1 cellular context compared by ENCODE assay signal in the genomic region with DNA sequence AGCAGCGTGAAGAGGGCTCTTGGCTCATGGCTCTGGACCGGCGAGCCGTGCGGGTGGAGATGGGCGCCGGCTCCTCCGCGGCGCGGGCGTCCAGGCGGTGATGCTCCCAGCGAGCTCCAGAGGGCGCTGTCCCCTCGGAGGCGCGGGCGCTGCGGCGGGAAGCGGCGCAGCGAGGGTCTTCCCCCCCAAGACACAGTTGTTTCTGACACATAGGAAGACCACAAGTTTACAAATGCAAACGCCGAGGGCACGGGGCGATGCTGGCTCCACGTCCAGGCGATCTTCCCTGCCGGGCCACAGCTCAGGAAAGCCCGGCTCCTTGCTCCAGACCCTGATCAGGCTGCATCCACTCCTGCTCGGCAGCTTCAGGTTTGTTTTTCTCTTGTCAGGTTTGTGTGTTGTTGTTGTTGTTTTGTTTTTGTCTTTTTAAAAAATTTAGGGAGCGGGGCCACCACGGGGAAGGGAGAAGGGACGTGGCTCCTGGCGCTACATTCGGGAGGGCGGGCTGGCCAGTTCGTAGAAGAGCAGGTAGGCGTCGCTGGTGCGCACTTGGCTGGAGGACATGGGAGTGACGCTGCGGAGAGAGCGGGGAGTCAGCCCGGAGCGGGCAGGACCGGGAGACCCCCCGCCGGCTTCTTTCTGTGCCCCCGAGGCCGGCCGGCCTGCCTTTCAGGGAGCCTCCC.
A peak's percentile ranks its signal among the peaks of the same experiment; 100 is the strongest.
TF ChIP-seq lines count a peak whose summit lies in the region.

No MANE protein-coding gene starts in this region.

TF ChIP-seq in GM12878, 131 proteins besides CTCF, POLR2A, EP300 and RAD21 (continued from another document):
- TF ChIP-seq SREBF2 (IDR thresholded peaks at IDR 0.05; ENCODE audit: low read length) = no peak
- TF ChIP-seq, protein P1, sequence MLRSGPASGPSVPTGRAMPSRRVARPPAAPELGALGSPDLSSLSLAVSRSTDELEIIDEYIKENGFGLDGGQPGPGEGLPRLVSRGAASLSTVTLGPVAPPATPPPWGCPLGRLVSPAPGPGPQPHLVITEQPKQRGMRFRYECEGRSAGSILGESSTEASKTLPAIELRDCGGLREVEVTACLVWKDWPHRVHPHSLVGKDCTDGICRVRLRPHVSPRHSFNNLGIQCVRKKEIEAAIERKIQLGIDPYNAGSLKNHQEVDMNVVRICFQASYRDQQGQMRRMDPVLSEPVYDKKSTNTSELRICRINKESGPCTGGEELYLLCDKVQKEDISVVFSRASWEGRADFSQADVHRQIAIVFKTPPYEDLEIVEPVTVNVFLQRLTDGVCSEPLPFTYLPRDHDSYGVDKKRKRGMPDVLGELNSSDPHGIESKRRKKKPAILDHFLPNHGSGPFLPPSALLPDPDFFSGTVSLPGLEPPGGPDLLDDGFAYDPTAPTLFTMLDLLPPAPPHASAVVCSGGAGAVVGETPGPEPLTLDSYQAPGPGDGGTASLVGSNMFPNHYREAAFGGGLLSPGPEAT (IDR thresholded peaks at IDR 0.05; ENCODE audit: low read depth) = peak; percentile 43; the same call in 1 of the 2 replicates
- TF ChIP-seq RBBP5 (conservative IDR thresholded peaks at IDR 0.05) = no peak
- no peak for TF ChIP-seq SMAD1 (IDR thresholded peaks at IDR 0.05; ENCODE audit: low read depth, partially characterized antibody)
- TF ChIP-seq PAX5 (IDR thresholded peaks at IDR 0.05; ENCODE audit: borderline replicate concordance, low read depth, low read length) = no peak
- peak; percentile 73; the same call in 1 of the 2 replicates for TF ChIP-seq GATAD2B (conservative IDR thresholded peaks at IDR 0.05; ENCODE audit: low read depth)
- no peak for TF ChIP-seq KLF5 (IDR thresholded peaks at IDR 0.05; ENCODE audit: partially characterized antibody)
- TF ChIP-seq IKZF1 (conservative IDR thresholded peaks at IDR 0.05) = peak; percentile 44; the same call in 1 of the 2 replicates
- TF ChIP-seq MEF2A (IDR thresholded peaks at IDR 0.05; ENCODE audit: insufficient read depth, low read depth, low read length) = no peak
- no peak for TF ChIP-seq MTA2 (IDR thresholded peaks at IDR 0.05; ENCODE audit: low read depth)
- TF ChIP-seq MTA3 (IDR thresholded peaks at IDR 0.05; ENCODE audit: borderline replicate concordance, low read length) = no peak
- TF ChIP-seq, protein P2, sequence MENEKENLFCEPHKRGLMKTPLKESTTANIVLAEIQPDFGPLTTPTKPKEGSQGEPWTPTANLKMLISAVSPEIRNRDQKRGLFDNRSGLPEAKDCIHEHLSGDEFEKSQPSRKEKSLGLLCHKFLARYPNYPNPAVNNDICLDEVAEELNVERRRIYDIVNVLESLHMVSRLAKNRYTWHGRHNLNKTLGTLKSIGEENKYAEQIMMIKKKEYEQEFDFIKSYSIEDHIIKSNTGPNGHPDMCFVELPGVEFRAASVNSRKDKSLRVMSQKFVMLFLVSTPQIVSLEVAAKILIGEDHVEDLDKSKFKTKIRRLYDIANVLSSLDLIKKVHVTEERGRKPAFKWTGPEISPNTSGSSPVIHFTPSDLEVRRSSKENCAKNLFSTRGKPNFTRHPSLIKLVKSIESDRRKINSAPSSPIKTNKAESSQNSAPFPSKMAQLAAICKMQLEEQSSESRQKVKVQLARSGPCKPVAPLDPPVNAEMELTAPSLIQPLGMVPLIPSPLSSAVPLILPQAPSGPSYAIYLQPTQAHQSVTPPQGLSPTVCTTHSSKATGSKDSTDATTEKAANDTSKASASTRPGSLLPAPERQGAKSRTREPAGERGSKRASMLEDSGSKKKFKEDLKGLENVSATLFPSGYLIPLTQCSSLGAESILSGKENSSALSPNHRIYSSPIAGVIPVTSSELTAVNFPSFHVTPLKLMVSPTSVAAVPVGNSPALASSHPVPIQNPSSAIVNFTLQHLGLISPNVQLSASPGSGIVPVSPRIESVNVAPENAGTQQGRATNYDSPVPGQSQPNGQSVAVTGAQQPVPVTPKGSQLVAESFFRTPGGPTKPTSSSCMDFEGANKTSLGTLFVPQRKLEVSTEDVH (IDR thresholded peaks at IDR 0.05; ENCODE audit: low read depth, partially characterized antibody) = no peak
